11 cellular contexts compared by ENCODE assay signal in genomic region chr10:14040787-14041631, GRCh38.
DNase-seq lines count a peak whose midpoint lies in the region; ATAC-seq, FAIRE-seq and TF ChIP-seq lines count a peak whose summit lies in the region.
"Had no signal": no experiment of that assay in that cellular context is flagged by ENCODE, and none has a peak within 500 bp of the region (broad histone marks: within the 10 kb centered on the region; RNA-seq: fewer than 3 reads in every experiment).

No MANE protein-coding gene starts in this region.

- peaks cover 4% of the 10 kb centered on the region for H3K27me3 Mint-ChIP-seq in nephron (ENCODE audit: low read depth)

- peaks cover 13% of the 10 kb centered on the region for H3K4me1 ChIP-seq in testis

- no peaks in the 10 kb centered on the region for H3K36me3 Mint-ChIP-seq in nephron (ENCODE audit: low read depth)

- H3K4me1 Mint-ChIP-seq in nephron = peaks cover 14% of the 10 kb centered on the region

- no peak overlapping the region for H3K4me3 ChIP-seq in testis

- no peaks in the 10 kb centered on the region for H3K9me3 Mint-ChIP-seq in nephron

- ATAC-seq in Right ventricle myocardium inferior = peak; percentile 41

- H3K36me3 ChIP-seq in testis (ENCODE audit: low read depth, missing control alignments) = no peaks in the 10 kb centered on the region

- FAIRE-seq in HTR-8/SVneo (lab: Jason Lieb, UNC) = no peak

- no peak for TF ChIP-seq POLR2A in testis (IDR thresholded peaks at IDR 0.05)

- no peak for DNase-seq in Right ventricle myocardium inferior (ENCODE audit: missing footprints)
- DNase-seq in cardiac septum (ENCODE audit: low spot score) = no peak
- peak; percentile 47 for DNase-seq in fibroblast of peridontal ligament (ENCODE audit: extremely low read depth)
- no peak for DNase-seq in testis
- DNase-seq in activated T-cell treated with anti-CD3 and anti-CD28 coated beads, Interleukin-2, amount 50 U/mL, for 1 hour = no peak
- DNase-seq in HTR-8/SVneo (ENCODE audit: insufficient read length, low spot score) = no peak
- no peak for DNase-seq in NCI-H82 treated with DMSO at 0.1 percent for 48 hours (lab: John Stamatoyannopoulos, UW; ENCODE audit: unreplicated experiment)
- DNase-seq: ACHN; activated CD8-positive, alpha-beta memory T cell treated with anti-CD3 and anti-CD28 coated beads, Interleukin-2, amount 50 U/mL, for 4 hours; NCI-H1694 had no signal

- 37 to 44% methylated on average over 9 of the region's 9 CpGs for WGBS in testis, 2 donors

- intact Hi-C loops in Right ventricle myocardium inferior (cut with DNase I) (no loop called here), cardiac septum (cut with DNase I) (no loop called here), testis (cut with DNase I; ENCODE audit: low total_unique reads) (no loop called here)

- no peaks in the 10 kb centered on the region for H3K27me3 ChIP-seq in testis

- H3K27ac Mint-ChIP-seq in nephron = peak overlapping the region; percentile 15 to 63 (median 58)

- TF ChIP-seq CTCF in nephron (IDR thresholded peaks at IDR 0.05; ENCODE audit: unreplicated experiment in 3 of 3) (no peak), testis (IDR thresholded peaks at IDR 0.05) (no peak)

- no peak overlapping the region for H3K4me3 Mint-ChIP-seq in nephron

- H3K9me3 ChIP-seq in testis = no peaks in the 10 kb centered on the region

- peak overlapping the region in 1 of 2 donors; percentile 60 for H3K27ac ChIP-seq in testis
